In the genomic region with DNA sequence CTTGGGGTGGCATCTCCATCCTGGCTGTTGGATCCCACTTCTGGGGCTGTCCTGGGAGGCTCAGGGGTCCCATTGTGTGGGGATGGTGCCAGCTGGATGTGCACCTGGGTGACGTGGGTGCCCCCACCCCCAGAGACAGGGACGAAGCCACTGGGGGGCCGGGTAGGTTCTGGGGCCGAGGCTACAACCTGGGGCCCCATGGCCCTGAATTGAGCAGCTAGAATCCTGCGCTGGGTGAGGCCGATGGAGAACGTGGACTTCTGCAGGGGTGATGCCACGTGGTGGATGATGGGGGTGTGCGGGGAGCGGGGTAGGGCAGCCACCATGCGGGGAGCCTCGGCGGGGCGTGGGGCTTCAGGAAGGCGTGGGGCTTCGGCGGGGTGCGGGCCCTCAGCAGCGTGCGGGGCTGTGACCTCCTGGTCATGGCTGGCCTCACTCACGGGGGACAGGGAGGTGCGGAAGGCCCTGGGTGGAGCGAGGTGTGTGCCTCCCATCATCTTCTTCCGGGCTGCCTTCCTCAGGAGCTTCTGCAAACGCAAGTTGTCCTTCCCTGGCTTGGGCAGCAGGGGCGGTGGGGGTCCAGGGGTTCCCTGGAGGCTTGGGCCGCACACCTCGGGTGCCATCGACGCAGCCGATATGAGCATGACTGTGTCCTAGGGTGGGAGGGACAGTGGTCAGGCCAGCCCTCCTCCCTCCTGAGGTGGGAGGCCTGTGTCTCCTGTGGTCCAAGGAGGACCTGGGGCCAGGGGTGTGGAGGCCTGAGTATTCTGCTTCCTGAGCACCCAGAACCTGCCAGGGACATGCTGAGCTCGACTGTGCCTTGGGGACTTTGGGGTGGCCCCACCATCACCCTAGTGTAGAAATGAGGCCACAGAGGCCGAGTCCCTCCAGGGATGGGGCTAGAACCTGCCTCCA, we compare ENCODE assay signal across 14 cellular contexts. TPM values are rescaled to one million over a fixed set of nuclear protein-coding genes. Genes with fewer than 3 reads are reported as not detected.
A peak's percentile ranks its signal among the peaks of the same experiment; 100 is the strongest.
DNase-seq lines count a peak whose midpoint lies in the region; ATAC-seq, FAIRE-seq and TF ChIP-seq lines count a peak whose summit lies in the region.
"Had no signal": no experiment of that assay in that cellular context is flagged by ENCODE, and none has a peak within 500 bp of the region (broad histone marks: within the 10 kb centered on the region; RNA-seq: fewer than 3 reads in every experiment).

No MANE protein-coding gene starts in this region.

- no peaks in the 10 kb centered on the region for H3K36me3 Mint-ChIP-seq in natural killer cell treated with Interleukin-12 subunit alpha and Interleukin-12 subunit beta and Interleukin-15 and Interleukin-18, amount 100 ng/mL, for 72 hours
- H3K36me3 Mint-ChIP-seq in endothelial cell (ENCODE audit: low read depth, unreplicated experiment) = no peaks in the 10 kb centered on the region

- DNase-seq in AG20443 (ENCODE audit: low spot score) (peak; percentile 12), GF-D8 (lab: John Stamatoyannopoulos, UW) (peak; percentile 22), GM19239 (ENCODE audit: insufficient read length, low spot score) (no peak), mesenteric fat pad (ENCODE audit: low spot score) (no peak), endothelial cell (ENCODE audit: low spot score) (no peak), middle frontal gyrus (ENCODE audit: extremely low spot score, low spot score) (no peak)
- peak; percentile 42 for DNase-seq in activated naive CD4-positive, alpha-beta T cell treated with anti-CD3 and anti-CD28 coated beads, Interleukin-2, amount 50 U/mL, for 16 hours
- DNase-seq in natural killer cell treated with Interleukin-12 subunit alpha and Interleukin-12 subunit beta and Interleukin-15 and Interleukin-18, amount 100 ng/mL, for 72 hours (ENCODE audit: low spot score) = no peak
- DNase-seq: Calu3; NCI-H187 treated with DMSO at 0.1 percent for 48 hours; NK-92 treated with Interleukin-12 subunit alpha and Interleukin-12 subunit beta, amount 100 ng/mL, for 24 hours had no signal

- no peak for TF ChIP-seq CTCF in endothelial cell (IDR thresholded peaks at IDR 0.05; ENCODE audit: unreplicated experiment)

- peak overlapping the region; percentile 40 for H3K4me3 Mint-ChIP-seq in natural killer cell treated with Interleukin-12 subunit alpha and Interleukin-12 subunit beta and Interleukin-15 and Interleukin-18, amount 100 ng/mL, for 72 hours
- H3K4me3 Mint-ChIP-seq in endothelial cell (ENCODE audit: unreplicated experiment) = no peak overlapping the region

- ATAC-seq in natural killer cell treated with Interleukin-12 subunit alpha and Interleukin-12 subunit beta and Interleukin-15 and Interleukin-18, amount 100 ng/mL, for 72 hours = peak in 1 of 2 donors; percentile 1

- no peaks in the 10 kb centered on the region for H3K27me3 Mint-ChIP-seq in natural killer cell treated with Interleukin-12 subunit alpha and Interleukin-12 subunit beta and Interleukin-15 and Interleukin-18, amount 100 ng/mL, for 72 hours
- peaks cover 5% of the 10 kb centered on the region for H3K27me3 Mint-ChIP-seq in endothelial cell (ENCODE audit: unreplicated experiment)

- H3K27ac Mint-ChIP-seq in natural killer cell treated with Interleukin-12 subunit alpha and Interleukin-12 subunit beta and Interleukin-15 and Interleukin-18, amount 100 ng/mL, for 72 hours = peak overlapping the region in 1 of 2 donors; percentile 23
- H3K27ac Mint-ChIP-seq in endothelial cell (ENCODE audit: unreplicated experiment) = no peak overlapping the region

- peaks cover 26 to 30% of the 10 kb centered on the region in 2 donors for H3K4me1 Mint-ChIP-seq in natural killer cell treated with Interleukin-12 subunit alpha and Interleukin-12 subunit beta and Interleukin-15 and Interleukin-18, amount 100 ng/mL, for 72 hours (ENCODE audit: low read depth in 2 of 2)
- H3K4me1 Mint-ChIP-seq in endothelial cell (ENCODE audit: unreplicated experiment) = no peaks in the 10 kb centered on the region

- no peak for FAIRE-seq in GM19239 (lab: Jason Lieb, UNC)

- H3K9me3 Mint-ChIP-seq in natural killer cell treated with Interleukin-12 subunit alpha and Interleukin-12 subunit beta and Interleukin-15 and Interleukin-18, amount 100 ng/mL, for 72 hours = peaks cover 3% of the 10 kb centered on the region
- H3K9me3 Mint-ChIP-seq in endothelial cell (ENCODE audit: unreplicated experiment) = no peaks in the 10 kb centered on the region

RNA-seq across cellular contexts. Expression of a gene that starts 1.5 kb away (rescaled TPM):
- not detected for total RNA-seq in natural killer cell treated with Interleukin-12 subunit alpha and Interleukin-12 subunit beta and Interleukin-15 and Interleukin-18, amount 100 ng/mL, for 72 hours
- total RNA-seq in mesenteric fat pad (not detected), endothelial cell (ENCODE audit: unreplicated experiment) (not detected)
- total RNA-seq: Calu3, fibroblast of lung, HT1080, suprapubic skin had no signal

RNA-seq across cellular contexts. Expression of a gene that starts 29.3 kb away (rescaled TPM):
- under 1 TPM in 1 of 2 donors, not detected in 1; 0.33 TPM for total RNA-seq in natural killer cell treated with Interleukin-12 subunit alpha and Interleukin-12 subunit beta and Interleukin-15 and Interleukin-18, amount 100 ng/mL, for 72 hours
- total RNA-seq in mesenteric fat pad (22.9 TPM), endothelial cell (ENCODE audit: unreplicated experiment) (not detected)
- total RNA-seq: Calu3, fibroblast of lung, HT1080 had no signal

RNA-seq across cellular contexts. Expression of a gene that starts 37.3 kb away (rescaled TPM):
- 100 to 1,000 TPM; 240 to 358 TPM for total RNA-seq in natural killer cell treated with Interleukin-12 subunit alpha and Interleukin-12 subunit beta and Interleukin-15 and Interleukin-18, amount 100 ng/mL, for 72 hours
- total RNA-seq in mesenteric fat pad (46.4 TPM), endothelial cell (ENCODE audit: unreplicated experiment) (not detected)
- total RNA-seq: Calu3 had no signal

RNA-seq across cellular contexts. Expression of a gene that starts 51.4 kb away (rescaled TPM):
- 1 to 10 TPM in 1 of 2 donors, not detected in 1; 1.4 TPM for total RNA-seq in natural killer cell treated with Interleukin-12 subunit alpha and Interleukin-12 subunit beta and Interleukin-15 and Interleukin-18, amount 100 ng/mL, for 72 hours
- total RNA-seq in mesenteric fat pad (0.64 TPM), endothelial cell (ENCODE audit: unreplicated experiment) (not detected)
- total RNA-seq: fibroblast of lung, HT1080 had no signal

RNA-seq across cellular contexts. Expression of a gene that starts 55.4 kb away (rescaled TPM):
- not detected for total RNA-seq in natural killer cell treated with Interleukin-12 subunit alpha and Interleukin-12 subunit beta and Interleukin-15 and Interleukin-18, amount 100 ng/mL, for 72 hours
- total RNA-seq in mesenteric fat pad (not detected), endothelial cell (ENCODE audit: unreplicated experiment) (not detected)
- total RNA-seq: fibroblast of lung, HT1080 had no signal

Comparison
In these comparisons a context has a peak if more than half of its experiments do, and no peak if none do; other contexts are left out.
1. DNase-seq: peak in AG20443 (single experiment), GF-D8 (single experiment) and activated naive CD4-positive, alpha-beta T cell treated with anti-CD3 and anti-CD28 coated beads, Interleukin-2, amount 50 U/mL, for 16 hours (single experiment); none in natural killer cell treated with Interleukin-12 subunit alpha and Interleukin-12 subunit beta and Interleukin-15 and Interleukin-18, amount 100 ng/mL, for 72 hours (single experiment), GM19239 (single experiment), mesenteric fat pad (single experiment), endothelial cell (single experiment) and middle frontal gyrus (single experiment).
2. RNA of a gene that starts 29.3 kb away (total RNA-seq): 22.9 TPM in mesenteric fat pad (single experiment); 0.33 TPM in natural killer cell treated with Interleukin-12 subunit alpha and Interleukin-12 subunit beta and Interleukin-15 and Interleukin-18, amount 100 ng/mL, for 72 hours and not detected in endothelial cell (single experiment); every median in the first group is over 10 times any median in the second.
3. RNA of a gene that starts 37.3 kb away (total RNA-seq): 240 to 358 TPM in natural killer cell treated with Interleukin-12 subunit alpha and Interleukin-12 subunit beta and Interleukin-15 and Interleukin-18, amount 100 ng/mL, for 72 hours and 46.4 TPM in mesenteric fat pad (single experiment); not detected in endothelial cell (single experiment); every median in the first group is over 10 times any median in the second.